Comparison of ENCODE assay signal across 13 cellular contexts in the genomic region with DNA sequence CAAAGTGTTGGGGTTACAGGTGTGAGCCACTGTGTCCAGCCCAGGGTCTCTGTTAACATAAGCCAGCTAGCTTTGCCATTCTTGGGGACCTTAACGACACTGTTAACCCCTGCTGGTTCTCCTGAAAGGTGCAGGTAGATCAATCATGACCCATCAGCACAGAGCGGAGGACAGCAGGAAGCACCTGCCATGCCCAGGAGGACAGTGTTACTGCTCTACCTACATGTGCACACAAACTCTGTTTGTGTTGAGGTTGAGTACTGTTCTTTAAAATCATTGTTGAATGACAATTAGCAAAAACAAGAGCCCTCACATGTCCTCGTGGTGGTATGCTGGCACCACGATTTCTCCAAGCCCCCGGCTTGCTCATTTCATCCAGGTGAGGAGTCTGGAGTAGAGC.
"Had no signal": no experiment of that assay in that cellular context is flagged by ENCODE, and none has a peak within 500 bp of the region (broad histone marks: within the 10 kb centered on the region; RNA-seq: fewer than 3 reads in every experiment).

No MANE protein-coding gene starts in this region.

- H3K27me3 ChIP-seq: breast epithelium, upper lobe of left lung had no signal

- H3K27me3 Mint-ChIP-seq: activated naive CD4-positive, alpha-beta T cell treated with anti-CD3 and anti-CD28 coated beads, Interleukin-2, amount 50 U/mL, for 24 hours; stimulated activated memory B cell treated with anti-CD40 and anti-IgM and Interleukin-4, amounts not matched to agents 10 μg/mL and 1 μg/mL and 100 μg/mL, for 72 hours had no signal

- H3K4me3 ChIP-seq: breast epithelium, coronary artery, lower lobe of right lung, thoracic aorta, upper lobe of left lung had no signal

- H3K36me3 ChIP-seq: breast epithelium, lower lobe of right lung, thoracic aorta, upper lobe of left lung had no signal

- H3K27ac Mint-ChIP-seq: activated naive CD4-positive, alpha-beta T cell treated with anti-CD3 and anti-CD28 coated beads, Interleukin-2, amount 50 U/mL, for 24 hours; natural killer cell; stimulated activated memory B cell treated with anti-CD40 and anti-IgM and Interleukin-4, amounts not matched to agents 10 μg/mL and 1 μg/mL and 100 μg/mL, for 72 hours had no signal

- H3K27ac ChIP-seq: breast epithelium, coronary artery, lower lobe of right lung, parathyroid adenoma, thoracic aorta, upper lobe of left lung had no signal

- H3K9me3 ChIP-seq: breast epithelium, lower lobe of right lung, thoracic aorta, upper lobe of left lung had no signal

- DNase-seq: activated gamma-delta T cell; erythroblast; lower lobe of right lung; natural killer cell; stimulated activated CD4-positive, alpha-beta T cell treated with anti-CD3 and anti-CD28 coated beads, Interleukin-4, amount 100 ng/mL, for 4 hours; upper lobe of left lung had no signal

- H3K9ac ChIP-seq: parathyroid adenoma had no signal

- H3K36me3 Mint-ChIP-seq: natural killer cell; stimulated activated memory B cell treated with anti-CD40 and anti-IgM and Interleukin-4, amounts not matched to agents 10 μg/mL and 1 μg/mL and 100 μg/mL, for 72 hours had no signal

- H3K4me1 ChIP-seq: parathyroid adenoma had no signal

- H3K79me2 ChIP-seq: parathyroid adenoma had no signal

- ATAC-seq: lower lobe of right lung; natural killer cell; sciatic nerve; stimulated activated memory B cell treated with anti-CD40 and anti-IgM and Interleukin-4, amounts not matched to agents 10 μg/mL and 1 μg/mL and 100 μg/mL, for 72 hours had no signal

- H2AFZ ChIP-seq: parathyroid adenoma had no signal

- H3K4me3 Mint-ChIP-seq: activated naive CD4-positive, alpha-beta T cell treated with anti-CD3 and anti-CD28 coated beads, Interleukin-2, amount 50 U/mL, for 24 hours; natural killer cell; stimulated activated memory B cell treated with anti-CD40 and anti-IgM and Interleukin-4, amounts not matched to agents 10 μg/mL and 1 μg/mL and 100 μg/mL, for 72 hours had no signal

- H3K9me3 Mint-ChIP-seq: activated naive CD4-positive, alpha-beta T cell treated with anti-CD3 and anti-CD28 coated beads, Interleukin-2, amount 50 U/mL, for 24 hours; natural killer cell; stimulated activated memory B cell treated with anti-CD40 and anti-IgM and Interleukin-4, amounts not matched to agents 10 μg/mL and 1 μg/mL and 100 μg/mL, for 72 hours had no signal
